In the genomic region with DNA sequence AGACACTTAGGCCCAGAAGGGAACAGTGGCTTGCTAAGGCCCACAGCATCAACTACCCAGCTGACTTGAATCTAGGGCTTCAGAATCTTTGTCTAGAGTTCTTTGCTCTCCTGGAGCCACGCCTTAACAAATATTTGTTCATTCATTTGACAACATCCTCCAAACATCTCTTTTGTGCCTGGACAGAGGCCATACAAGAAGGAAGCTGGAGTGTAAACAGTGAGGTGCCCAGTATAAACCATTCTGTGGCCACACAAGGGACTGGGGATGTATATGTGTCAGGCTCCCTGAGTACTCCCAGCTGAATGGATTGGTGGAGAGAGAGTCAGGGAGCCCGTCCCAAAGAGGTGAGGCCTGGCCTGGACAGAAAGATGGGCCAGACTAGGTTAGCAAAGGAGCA, we compare ENCODE assay signal across 22 cellular contexts. TPM values are rescaled to one million over a fixed set of nuclear protein-coding genes. Genes with fewer than 3 reads are reported as not detected.
A peak's percentile ranks its signal among the peaks of the same experiment; 100 is the strongest.
DNase-seq lines count a peak whose midpoint lies in the region; ATAC-seq and TF ChIP-seq lines count a peak whose summit lies in the region.
"Had no signal": no experiment of that assay in that cellular context is flagged by ENCODE, and none has a peak within 500 bp of the region (broad histone marks: within the 10 kb centered on the region; RNA-seq: fewer than 3 reads in every experiment).

No MANE protein-coding gene starts in this region.

- H3K4me1 Mint-ChIP-seq in CD8-positive, alpha-beta T cell (ENCODE audit: low read depth), result peaks cover 21% of the 10 kb centered on the region
- peaks cover 19% of the 10 kb centered on the region for H3K4me1 Mint-ChIP-seq in T-helper 17 cell
- peaks cover 16 to 38% (median 27%) of the 10 kb centered on the region in 4 donors for H3K4me1 Mint-ChIP-seq in naive thymus-derived CD8-positive, alpha-beta T cell

- no peaks in the 10 kb centered on the region for H3K9me3 ChIP-seq in CD8-positive, alpha-beta T cell (ENCODE audit: low read length)
- no peaks in the 10 kb centered on the region for H3K9me3 ChIP-seq in T-helper 17 cell (ENCODE audit: control insufficient read depth, low read length, poor library complexity, severe bottlenecking)
- no peaks in the 10 kb centered on the region for H3K9me3 ChIP-seq in upper lobe of left lung
- H3K9me3 ChIP-seq: Peyer's patch had no signal

- POLR2A ChIA-PET in CD8-positive, alpha-beta T cell (lab: Charles Lee), result interaction anchor here (1.1 kb wide), 1 partner anchor 413 kb away, joined by 3 read pairs; a partner anchor contains a TSS
- POLR2A ChIA-PET in naive thymus-derived CD8-positive, alpha-beta T cell (lab: Charles Lee), result no interaction called here

- H3K4me1 ChIP-seq in CD8-positive, alpha-beta T cell (ENCODE audit: insufficient read depth, low read length), result peaks cover 15% of the 10 kb centered on the region
- peaks cover 9 to 26% (median 16%) of the 10 kb centered on the region in 4 donors for H3K4me1 ChIP-seq in upper lobe of left lung

- intact Hi-C loops in CD8-positive, alpha-beta T cell (cut with DNase I, micrococcal nuclease), result no loop called here

- TF ChIP-seq CTCF in CD8-positive, alpha-beta T cell (IDR thresholded peaks at IDR 0.05), result no peak
- TF ChIP-seq CTCF in upper lobe of left lung (IDR thresholded peaks at IDR 0.05), result no peak
- TF ChIP-seq CTCF in GM20000 (IDR thresholded peaks at IDR 0.05; ENCODE audit: extremely low read depth, missing control alignments), result no peak

- no peak overlapping the region for H3K4me3 ChIP-seq in CD8-positive, alpha-beta T cell (ENCODE audit: low read depth, low read length)
- H3K4me3 ChIP-seq in upper lobe of left lung, result no peak overlapping the region
- H3K4me3 ChIP-seq: Peyer's patch had no signal

- CTCF ChIA-PET in CD8-positive, alpha-beta T cell (lab: Charles Lee), result interaction anchor here (1.0 to 8.1 kb wide), 4 partner anchors 14 to 113 kb away, joined by 5 to 114 read pairs (median 18); no protein-coding TSS in a partner anchor

- H3K27me3 Mint-ChIP-seq in CD8-positive, alpha-beta T cell (ENCODE audit: low read depth), result no peaks in the 10 kb centered on the region
- no peaks in the 10 kb centered on the region for H3K27me3 Mint-ChIP-seq in T-helper 17 cell
- H3K27me3 Mint-ChIP-seq in naive thymus-derived CD8-positive, alpha-beta T cell, result no peaks in the 10 kb centered on the region
- H3K27me3 Mint-ChIP-seq: naive B cell had no signal

- no peak overlapping the region for H3K27ac ChIP-seq in CD8-positive, alpha-beta T cell (ENCODE audit: low read depth, low read length)
- no peak overlapping the region for H3K27ac ChIP-seq in upper lobe of left lung
- H3K27ac ChIP-seq: Peyer's patch, WERI-Rb-1 had no signal

- H3K27me3 ChIP-seq in CD8-positive, alpha-beta T cell (ENCODE audit: insufficient read depth, low read length), result no peaks in the 10 kb centered on the region
- no peaks in the 10 kb centered on the region for H3K27me3 ChIP-seq in upper lobe of left lung
- H3K27me3 ChIP-seq: Peyer's patch had no signal

- no peaks in the 10 kb centered on the region for H3K36me3 Mint-ChIP-seq in CD8-positive, alpha-beta T cell
- H3K36me3 Mint-ChIP-seq in T-helper 17 cell (ENCODE audit: low read depth), result no peaks in the 10 kb centered on the region
- H3K36me3 Mint-ChIP-seq in naive thymus-derived CD8-positive, alpha-beta T cell, result no peaks in the 10 kb centered on the region
- H3K36me3 Mint-ChIP-seq: activated naive CD4-positive, alpha-beta T cell treated with anti-CD3 and anti-CD28 coated beads, Interleukin-2, amount 10 ng/mL, durations not matched to agents 7 days and 5 days; naive B cell had no signal

- no peaks in the 10 kb centered on the region for H3K36me3 ChIP-seq in CD8-positive, alpha-beta T cell (ENCODE audit: insufficient read depth, low read length)
- H3K36me3 ChIP-seq in upper lobe of left lung, result no peaks in the 10 kb centered on the region
- H3K36me3 ChIP-seq: Peyer's patch had no signal

- no peak for TF ChIP-seq EP300 in upper lobe of left lung (IDR thresholded peaks at IDR 0.05)

- H3K4me3 Mint-ChIP-seq in CD8-positive, alpha-beta T cell, result no peak overlapping the region
- no peak overlapping the region for H3K4me3 Mint-ChIP-seq in T-helper 17 cell
- H3K4me3 Mint-ChIP-seq in naive thymus-derived CD8-positive, alpha-beta T cell, result peak overlapping the region in 1 of 10 donors; percentile 21
- H3K4me3 Mint-ChIP-seq: activated naive CD4-positive, alpha-beta T cell treated with anti-CD3 and anti-CD28 coated beads, Interleukin-2, amount 10 ng/mL, durations not matched to agents 7 days and 5 days; endodermal cell had no signal

- no peak for ATAC-seq in CD8-positive, alpha-beta T cell
- no peak for ATAC-seq in T-helper 17 cell
- ATAC-seq in naive thymus-derived CD8-positive, alpha-beta T cell, result no peak
- no peak for ATAC-seq in upper lobe of left lung (ENCODE audit: low FRiP score in 2 of 2)
- ATAC-seq: left ventricle myocardium superior had no signal

- TF ChIP-seq POLR2A in upper lobe of left lung (IDR thresholded peaks at IDR 0.05), result no peak

- no peaks in the 10 kb centered on the region for H3K9me3 Mint-ChIP-seq in CD8-positive, alpha-beta T cell
- H3K9me3 Mint-ChIP-seq in naive thymus-derived CD8-positive, alpha-beta T cell, result no peaks in the 10 kb centered on the region
- H3K9me3 Mint-ChIP-seq: activated naive CD4-positive, alpha-beta T cell treated with anti-CD3 and anti-CD28 coated beads, Interleukin-2, amount 10 ng/mL, durations not matched to agents 7 days and 5 days; endodermal cell; naive B cell had no signal

- DNase-seq in AG20443 (ENCODE audit: low spot score), result peak; percentile 4
- DNase-seq in CD8-positive, alpha-beta T cell, result no peak
- DNase-seq in T-helper 17 cell, result no peak
- no peak for DNase-seq in naive thymus-derived CD8-positive, alpha-beta T cell
- no peak for DNase-seq in upper lobe of left lung
- no peak for DNase-seq in D341Med (ENCODE audit: low spot score)
- no peak for DNase-seq in GM20000 (ENCODE audit: low spot score)
- DNase-seq: activated naive CD4-positive, alpha-beta T cell treated with anti-CD3 and anti-CD28 coated beads, Interleukin-2, amount 10 ng/mL, durations not matched to agents 7 days and 5 days; C1 segment of cervical spinal cord; central memory CD4-positive, alpha-beta T cell; endodermal cell; H7; left ventricle myocardium superior; naive B cell; NCI-H187; NCI-H526 treated with DMSO at 0.1 percent for 48 hours; Peyer's patch; substantia nigra; WERI-Rb-1 had no signal

- WGBS in upper lobe of left lung, 2 donors, result 60 to 62% methylated on average over 2 of the region's 2 CpGs

- peak overlapping the region; percentile 58 for H3K27ac Mint-ChIP-seq in CD8-positive, alpha-beta T cell
- H3K27ac Mint-ChIP-seq in T-helper 17 cell, result peak overlapping the region; percentile 72
- peak overlapping the region; percentile 58 to 95 (median 80) for H3K27ac Mint-ChIP-seq in naive thymus-derived CD8-positive, alpha-beta T cell
- H3K27ac Mint-ChIP-seq: activated naive CD4-positive, alpha-beta T cell treated with anti-CD3 and anti-CD28 coated beads, Interleukin-2, amount 10 ng/mL, durations not matched to agents 7 days and 5 days; endodermal cell had no signal

RNA-seq across cellular contexts. Expression of a gene that starts 3.4 kb away (rescaled TPM):
- 1 to 10 TPM; 1.2 to 1.9 TPM for total RNA-seq in CD8-positive, alpha-beta T cell
- total RNA-seq in T-helper 17 cell, result under 1 TPM; 0.63 to 0.65 TPM
- total RNA-seq in naive thymus-derived CD8-positive, alpha-beta T cell, result 1 to 10 TPM; 1.2 to 1.6 TPM
- polyA plus RNA-seq in naive thymus-derived CD8-positive, alpha-beta T cell, result 1 to 10 TPM; 1.4 to 3.4 (median 2.5) TPM
- 1 to 10 TPM in 3 of 6 donors, under 1 TPM in 2, not detected in 1; 0.77 to 5.2 (median 1.2) TPM for total RNA-seq in upper lobe of left lung

RNA-seq across cellular contexts. Expression of a gene that starts 21.3 kb away (rescaled TPM):
- 10 to 100 TPM; 54.4 to 61.0 TPM for total RNA-seq in CD8-positive, alpha-beta T cell
- total RNA-seq in T-helper 17 cell (10 to 100 TPM; 37.8 to 51.2 TPM), upper lobe of left lung (10 to 100 TPM; 17.5 to 80.1 (median 48.2) TPM)
- 10 to 100 TPM; 52.0 to 52.2 TPM for total RNA-seq in naive thymus-derived CD8-positive, alpha-beta T cell
- polyA plus RNA-seq in naive thymus-derived CD8-positive, alpha-beta T cell, result 10 to 100 TPM; 40.1 to 46.3 (median 42.3) TPM

RNA-seq across cellular contexts. Expression of a gene that starts 35.5 kb away (rescaled TPM):
- total RNA-seq in CD8-positive, alpha-beta T cell, result not detected
- total RNA-seq in T-helper 17 cell, result not detected
- not detected for total RNA-seq in naive thymus-derived CD8-positive, alpha-beta T cell
- under 1 TPM in 1 of 3 donors, not detected in 2; 0.19 TPM for polyA plus RNA-seq in naive thymus-derived CD8-positive, alpha-beta T cell
- total RNA-seq in upper lobe of left lung, result under 1 TPM in 1 of 6 donors, not detected in 5; 0.09 TPM
- total RNA-seq: endodermal cell, H7, HT1080, left ventricle myocardium superior, MCF 10A, renal cortical epithelial cell had no signal

RNA-seq across cellular contexts. Expression of a gene that starts 50.4 kb away (rescaled TPM):
- total RNA-seq in CD8-positive, alpha-beta T cell, result 100 to 1,000 TPM in 1 of 2 experiments, 10 to 100 TPM in 1; 88.7 to 101 TPM
- total RNA-seq in T-helper 17 cell, result 100 to 1,000 TPM in 1 of 2 donors, 10 to 100 TPM in 1; 91.0 to 130 TPM
- total RNA-seq in naive thymus-derived CD8-positive, alpha-beta T cell, result 10 to 100 TPM; 78.3 to 82.1 TPM
- polyA plus RNA-seq in naive thymus-derived CD8-positive, alpha-beta T cell, result 10 to 100 TPM in 1 of 3 donors, 1 to 10 TPM in 2; 8.1 to 14.0 (median 8.5) TPM
- 100 to 1,000 TPM in 1 of 6 donors, 10 to 100 TPM in 5; 31.5 to 103 (median 64.2) TPM for total RNA-seq in upper lobe of left lung
